ENCODE assay signal across 2 cellular contexts in the genomic region with DNA sequence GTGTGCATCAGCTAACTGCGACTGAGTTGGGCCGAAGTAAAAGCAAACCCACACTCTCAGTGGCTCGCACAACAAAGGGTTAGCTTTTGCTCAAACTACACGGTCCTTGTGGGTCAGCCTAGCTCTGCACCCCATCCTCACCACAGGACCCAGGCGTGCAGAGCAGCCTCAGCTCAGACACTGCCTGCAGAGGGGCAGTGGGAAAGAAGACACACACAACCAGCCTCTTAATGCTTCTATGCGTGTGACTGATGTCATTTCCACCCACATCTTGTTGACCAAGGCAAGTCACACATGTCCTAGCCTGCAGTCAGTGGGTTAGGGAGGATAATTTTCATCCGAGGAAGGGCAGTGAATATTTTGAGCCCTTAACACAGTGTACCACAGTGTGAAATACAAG.
TF ChIP-seq lines count a peak whose summit lies in the region.

No MANE protein-coding gene starts in this region.

TF ChIP-seq in GM12891, 5 proteins besides CTCF, POLR2A, EP300 and RAD21:
- TF ChIP-seq SPI1 (IDR thresholded peaks at IDR 0.05; ENCODE audit: low read depth, low read length), result no peak
- TF ChIP-seq TAF1 (IDR thresholded peaks at IDR 0.05; ENCODE audit: low read depth, low read length), result no peak
- no peak for TF ChIP-seq POLR2AphosphoS5 (IDR thresholded peaks at IDR 0.05; ENCODE audit: low read depth, low read length)
- TF ChIP-seq POU2F2 (IDR thresholded peaks at IDR 0.05; ENCODE audit: low read depth, low read length), result no peak
- no peak for TF ChIP-seq PAX5 (IDR thresholded peaks at IDR 0.05; ENCODE audit: insufficient read depth, low read length, severe bottlenecking)

TF ChIP-seq in H1, 55 proteins besides CTCF, POLR2A, EP300 and RAD21:
- TF ChIP-seq RFX5 (IDR thresholded peaks at IDR 0.05; ENCODE audit: borderline replicate concordance, low read depth, low read length) (no peak), PHF8 (conservative IDR thresholded peaks at IDR 0.05; ENCODE audit: low read depth, low read length) (no peak), GTF2F1 (IDR thresholded peaks at IDR 0.05; ENCODE audit: borderline replicate concordance, low read depth, low read length) (no peak), POLR2AphosphoS5 (IDR thresholded peaks at IDR 0.05; ENCODE audit: low read depth, low read length) (no peak), SRF (IDR thresholded peaks at IDR 0.05; ENCODE audit: low read depth, low read length) (no peak)
